In the genomic region with DNA sequence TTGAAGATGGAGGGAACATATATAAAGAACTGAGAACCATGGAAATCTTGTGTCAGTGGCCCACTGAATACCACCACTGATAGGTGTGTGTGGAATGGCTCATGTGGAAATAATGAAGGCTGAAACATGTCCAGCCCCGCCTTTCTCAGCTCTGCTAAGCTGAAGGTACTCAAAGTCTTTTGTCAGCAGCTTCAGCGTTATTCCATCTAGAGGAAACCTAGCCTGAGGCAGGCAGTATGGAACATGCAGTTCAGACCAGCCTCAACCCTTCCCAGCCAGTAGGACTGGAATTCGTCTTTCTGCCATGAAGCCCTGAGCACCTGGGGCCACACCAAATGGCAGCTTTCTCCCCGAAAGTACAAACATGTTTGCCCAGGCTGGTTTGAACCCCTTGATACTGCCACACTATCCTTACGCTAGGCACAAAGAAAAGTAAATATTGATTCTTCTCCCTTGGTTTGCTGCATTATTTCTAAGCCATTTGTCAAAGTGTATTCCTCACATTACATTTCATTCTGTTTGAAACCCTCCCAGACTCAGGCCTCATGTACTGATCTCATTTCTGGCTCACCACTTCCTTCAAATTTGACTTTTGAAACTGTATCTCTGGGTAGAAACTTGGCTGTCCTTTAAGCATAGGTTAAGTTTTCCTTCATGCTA, we compare ENCODE assay signal across 1 cellular context.
TF ChIP-seq lines count a peak whose summit lies in the region.

No MANE protein-coding gene starts in this region.

TF ChIP-seq in endothelial cell of umbilical vein, 7 proteins besides CTCF, POLR2A, EP300 and RAD21 (continued from another document):
- TF ChIP-seq GATA2 (IDR thresholded peaks at IDR 0.05; ENCODE audit: insufficient read depth, insufficient read length, low read depth, low read length) (no peak), EZH2 (IDR thresholded peaks at IDR 0.05; ENCODE audit: borderline replicate concordance, low read depth, low read length, severe bottlenecking) (no peak), JUN (IDR thresholded peaks at IDR 0.05; ENCODE audit: borderline replicate concordance, insufficient read depth, insufficient read length, low read depth) (no peak), FOS (IDR thresholded peaks at IDR 0.05; ENCODE audit: borderline replicate concordance, insufficient read depth, low read length) (no peak), MYC (IDR thresholded peaks at IDR 0.05; ENCODE audit: low read depth, low read length) (no peak)
- TF ChIP-seq, protein P1, sequence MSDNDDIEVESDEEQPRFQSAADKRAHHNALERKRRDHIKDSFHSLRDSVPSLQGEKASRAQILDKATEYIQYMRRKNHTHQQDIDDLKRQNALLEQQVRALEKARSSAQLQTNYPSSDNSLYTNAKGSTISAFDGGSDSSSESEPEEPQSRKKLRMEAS (IDR thresholded peaks at IDR 0.05; ENCODE audit: insufficient read depth, insufficient read length): no peak
